In genomic region chr2:9423100-9423921, GRCh38 we compare ENCODE assay signal across 8 cellular contexts. TPM values are rescaled to one million over a fixed set of nuclear protein-coding genes. Genes with fewer than 3 reads are reported as not detected.
DNase-seq lines count a peak whose midpoint lies in the region; ATAC-seq lines count a peak whose summit lies in the region.

CPSF3 (plus strand) TSS chr2:9423654; CDS start chr2:9423774, 120 bp downstream.
ITGB1BP1 (minus strand) TSS chr2:9423528; CDS start chr2:9418697, 4,831 bp downstream.

- POLR2A ChIA-PET in CD8-positive, alpha-beta memory T cell (lab: Charles Lee) = interaction anchor here (1.4 to 3.0 kb wide), 3 partner anchors 48 to 132 kb away, joined by 3 to 28 read pairs (median 8); partner anchors contain the start of genes ADAM17 and IAH1

- H3K27ac ChIP-seq in CD8-positive, alpha-beta memory T cell (ENCODE audit: low read depth, low read length) = peak within 1 kb of the TSS; percentile 95

- H3K9me3 ChIP-seq in CD8-positive, alpha-beta memory T cell (ENCODE audit: low read length) = no peaks in the 10 kb centered on the region

- peaks cover 29% of the 10 kb centered on the region for H3K4me1 ChIP-seq in CD8-positive, alpha-beta memory T cell (ENCODE audit: insufficient read depth, low read length)

- no peak within 1 kb of the TSS for H3K4me3 Mint-ChIP-seq in CD8-positive, alpha-beta memory T cell

- H3K4me3 ChIP-seq in CD8-positive, alpha-beta memory T cell (ENCODE audit: low read length) = peak within 1 kb of the TSS; percentile 99

- peak; percentile 96 to 98 (median 98) for DNase-seq in CD8-positive, alpha-beta memory T cell
- DNase-seq in HS-5 (ENCODE audit: low read depth) = peak; percentile 91
- DNase-seq in NK-92 treated with Interleukin-12 subunit alpha and Interleukin-12 subunit beta, amount 100 ng/mL, for 24 hours (lab: John Stamatoyannopoulos, UW) = peak; percentile 91
- peak; percentile 98 for DNase-seq in activated CD8-positive, alpha-beta memory T cell treated with anti-CD3 and anti-CD28 coated beads for 24 hours
- peak; percentile 96 for DNase-seq in effector CD8-positive, alpha-beta T cell (lab: John Stamatoyannopoulos, UW)
- peak; percentile 98 for DNase-seq in lung microvascular endothelial cell (ENCODE audit: low read depth in 2 of 2)
- DNase-seq in stimulated activated CD4-positive, alpha-beta T cell treated with anti-CD3 and anti-CD28 coated beads, TNF-alpha, amount 100 ng/mL, for 48 hours (ENCODE audit: low read depth in 3 of 3) = peak; percentile 94 to 95 (median 95)

- CTCF ChIA-PET in CD8-positive, alpha-beta memory T cell (lab: Charles Lee) = interaction anchor here (1.4 to 1.7 kb wide), 3 partner anchors 10 to 134 kb away, joined by 3 to 5 read pairs (median 5); no protein-coding TSS in a partner anchor

- H3K4me1 Mint-ChIP-seq in CD8-positive, alpha-beta memory T cell = peaks cover 30 to 38% (median 37%) of the 10 kb centered on the region in 3 donors

- H3K27me3 Mint-ChIP-seq in CD8-positive, alpha-beta memory T cell = no peaks in the 10 kb centered on the region

- H3K27me3 ChIP-seq in CD8-positive, alpha-beta memory T cell (ENCODE audit: insufficient read depth, low read length, poor library complexity, severe bottlenecking) = no peaks in the 10 kb centered on the region

- peaks cover 0 to 27% (median 0%) of the 10 kb centered on the region in 3 donors for H3K36me3 Mint-ChIP-seq in CD8-positive, alpha-beta memory T cell

- no peaks in the 10 kb centered on the region for H3K9me3 Mint-ChIP-seq in CD8-positive, alpha-beta memory T cell

- no peaks in the 10 kb centered on the region for H3K36me3 ChIP-seq in CD8-positive, alpha-beta memory T cell (ENCODE audit: insufficient read depth, low read length)

- peak within 1 kb of the TSS in 7 of 8 donors; percentile 80 to 98 (median 92) for H3K27ac Mint-ChIP-seq in CD8-positive, alpha-beta memory T cell

- ATAC-seq in GM19468 (IDR thresholded peaks at IDR 0.05; ENCODE audit: extremely low read depth, unreplicated experiment) = peak; percentile 77

RNA-seq across cellular contexts. Expression of gene CPSF3, which starts in this region (rescaled TPM):
- 10 to 100 TPM; 79.0 to 83.9 TPM for total RNA-seq in CD8-positive, alpha-beta memory T cell
- polyA plus RNA-seq in CD8-positive, alpha-beta memory T cell = 28.6 TPM
- 22.0 and 27.9 TPM in 2 replicates for total RNA-seq in lung microvascular endothelial cell

RNA-seq across cellular contexts. Expression of gene ITGB1BP1, which starts in this region (rescaled TPM):
- total RNA-seq in CD8-positive, alpha-beta memory T cell = 100 to 1,000 TPM; 185 to 195 TPM
- 200 TPM for polyA plus RNA-seq in CD8-positive, alpha-beta memory T cell
- 25.6 and 31.6 TPM in 2 replicates for total RNA-seq in lung microvascular endothelial cell

Comparison
In these comparisons a context has a peak if more than half of its experiments do, and no peak if none do; other contexts are left out.
1. Peak in every context shown above with its lines: DNase-seq, ATAC-seq, H3K4me3 ChIP-seq and H3K27ac ChIP-seq.